Comparison of ENCODE assay signal across 24 cellular contexts in genomic region chr14:35909675-35910074, GRCh38.
A peak's percentile ranks its signal among the peaks of the same experiment; 100 is the strongest.
DNase-seq lines count a peak whose midpoint lies in the region; ATAC-seq, FAIRE-seq and TF ChIP-seq lines count a peak whose summit lies in the region.
"Had no signal": no experiment of that assay in that cellular context is flagged by ENCODE, and none has a peak within 500 bp of the region (broad histone marks: within the 10 kb centered on the region; RNA-seq: fewer than 3 reads in every experiment).

No MANE protein-coding gene starts in this region.

- 35% methylated on average over 4 of the region's 4 CpGs for WGBS in HepG2 (ENCODE audit: low lambda C conversion rate)
- WGBS in right lobe of liver (ENCODE audit: insufficient coverage, low coverage, low lambda C conversion rate, missing lambda C conversion rate), result 75% methylated on average over 4 of the region's 4 CpGs

- no peaks in the 10 kb centered on the region for H3K27me3 ChIP-seq in HepG2 (ENCODE audit: control insufficient read depth in 1 of 2, insufficient read depth in 2 of 2, low read length in 2 of 2)
- no peaks in the 10 kb centered on the region for H3K27me3 ChIP-seq in right lobe of liver
- H3K27me3 ChIP-seq: BLaER1 had no signal

- H2AFZ ChIP-seq in HepG2 (ENCODE audit: low read length), result no peak overlapping the region
- H2AFZ ChIP-seq: GM23338 had no signal

- DNase-seq in HepG2 (ENCODE audit: low spot score), result no peak
- no peak for DNase-seq in right lobe of liver
- DNase-seq in left kidney (ENCODE audit: low read depth, low spot score), result peak; percentile 13
- DNase-seq in neural crest cell (ENCODE audit: low read depth, low spot score), result no peak
- DNase-seq in MCF 10A (ENCODE audit: unreplicated experiment), result no peak
- DNase-seq in cerebellar nuclear complex (lab: John Stamatoyannopoulos, UW), result no peak
- DNase-seq in NCI-H1105 treated with DMSO at 0.1 percent for 48 hours (lab: John Stamatoyannopoulos, UW), result no peak
- DNase-seq in foreskin fibroblast, result no peak
- DNase-seq: Caco-2; CD4-positive, CD25-positive, alpha-beta regulatory T cell; CD8-positive, alpha-beta T cell; DMS153; EL; GDM1; HFFc6 had no signal

- peak overlapping the region; percentile 24 for H3K27ac Mint-ChIP-seq in neural crest cell (ENCODE audit: unreplicated experiment)
- no peak overlapping the region for H3K27ac Mint-ChIP-seq in MCF 10A (ENCODE audit: low read depth, unreplicated experiment)
- H3K27ac Mint-ChIP-seq: B cell; CD4-positive, CD25-positive, alpha-beta regulatory T cell; CD8-positive, alpha-beta T cell; GM23338; HFFc6 had no signal

- TF ChIP-seq RAD21 in HepG2 (CRISPR knock-in tag; IDR thresholded peaks at IDR 0.05), result no peak

- TF ChIP-seq EP300 in HepG2 (IDR thresholded peaks at IDR 0.05; ENCODE audit: low read depth in 2 of 2, low read length in 2 of 2), result no peak
- no peak for TF ChIP-seq EP300 in HepG2 (CRISPR knock-in tag; IDR thresholded peaks at IDR 0.05; ENCODE audit: borderline replicate concordance)

- TF ChIP-seq CTCF in HepG2 (CRISPR knock-in tag; IDR thresholded peaks at IDR 0.05), result no peak
- TF ChIP-seq CTCF in right lobe of liver (IDR thresholded peaks at IDR 0.05), result no peak
- TF ChIP-seq CTCF in neural crest cell (conservative IDR thresholded peaks at IDR 0.05), result no peak
- no peak for TF ChIP-seq CTCF in MCF 10A (IDR thresholded peaks at IDR 0.05; ENCODE audit: unreplicated experiment)
- no peak for TF ChIP-seq CTCF in foreskin fibroblast (IDR thresholded peaks at IDR 0.05; ENCODE audit: low read depth, low read length)

- POLR2A ChIA-PET in HepG2 (lab: Yijun Ruan, JAX), result no interaction called here
- POLR2A ChIA-PET in MCF 10A (lab: Yijun Ruan, JAX), result no interaction called here

- H3K36me3 ChIP-seq in HepG2 (replicated peaks in 1 of 2; ENCODE audit: control insufficient read depth in 1 of 2, insufficient read depth in 2 of 2, low read length in 2 of 2) (no peaks in the 10 kb centered on the region), right lobe of liver (no peaks in the 10 kb centered on the region)
- H3K36me3 ChIP-seq: BLaER1, HAP-1 had no signal

- H3K4me1 ChIP-seq in HepG2 (ENCODE audit: insufficient read depth, low read length) (no peaks in the 10 kb centered on the region), right lobe of liver (no peaks in the 10 kb centered on the region)
- H3K4me1 ChIP-seq: Caco-2, HAP-1 had no signal

- TF ChIP-seq POLR2A in HepG2 (IDR thresholded peaks at IDR 0.05; ENCODE audit: insufficient read depth in 1 of 2, low read depth in 2 of 2, low read length in 2 of 2), result no peak
- TF ChIP-seq POLR2A in right lobe of liver (IDR thresholded peaks at IDR 0.05), result no peak

- intact Hi-C loops in HepG2 (cut with micrococcal nuclease; ENCODE audit: unreplicated experiment) (no loop called here), right lobe of liver (cut with DNase I) (no loop called here), MCF 10A (cut with micrococcal nuclease) (no loop called here)

- H3K4me1 Mint-ChIP-seq in neural crest cell, result no peaks in the 10 kb centered on the region
- no peaks in the 10 kb centered on the region for H3K4me1 Mint-ChIP-seq in MCF 10A (ENCODE audit: insufficient read depth, unreplicated experiment)
- H3K4me1 Mint-ChIP-seq: B cell; CD4-positive, CD25-positive, alpha-beta regulatory T cell; GM23338 had no signal

- in situ Hi-C loops in HepG2 (cut with HindIII; ENCODE audit: extremely low pct_ligation_motif_present, low pct_unique_long_range_greater_than_20kb), result no loop called here

- BruUV-seq in HepG2 (replicated peaks; lab: Mats Ljungman, UMichigan) (no TSS peak), MCF 10A (replicated peaks; lab: Mats Ljungman, UMichigan) (no TSS peak)

- no peaks in the 10 kb centered on the region for H3K79me2 ChIP-seq in HepG2 (ENCODE audit: insufficient read depth, low read length)

- no peaks in the 10 kb centered on the region for H3K9me3 Mint-ChIP-seq in neural crest cell
- H3K9me3 Mint-ChIP-seq in MCF 10A (ENCODE audit: unreplicated experiment), result no peaks in the 10 kb centered on the region
- H3K9me3 Mint-ChIP-seq: CD8-positive, alpha-beta T cell; GM23338; HFFc6 had no signal

- FAIRE-seq in HepG2 (lab: Jason Lieb, UNC), result no peak
- FAIRE-seq: A204.1, GM12878, H54 had no signal

- no peak overlapping the region for H3K4me3 Mint-ChIP-seq in neural crest cell
- H3K4me3 Mint-ChIP-seq in MCF 10A (ENCODE audit: unreplicated experiment), result no peak overlapping the region
- H3K4me3 Mint-ChIP-seq: B cell; CD4-positive, CD25-positive, alpha-beta regulatory T cell; CD8-positive, alpha-beta T cell; GM23338; HFFc6 had no signal

- no peaks in the 10 kb centered on the region for H3K9me3 ChIP-seq in HepG2 (ENCODE audit: low read length)
- no peaks in the 10 kb centered on the region for H3K9me3 ChIP-seq in right lobe of liver
- H3K9me3 ChIP-seq: BLaER1, Caco-2, HAP-1 had no signal

- CTCF ChIA-PET in HepG2 (lab: Yijun Ruan, JAX; ENCODE audit: low intra/inter-chr PET ratio, low total read pairs) (no interaction called here), MCF 10A (lab: Yijun Ruan, JAX) (no interaction called here)

- H3K36me3 Mint-ChIP-seq in neural crest cell (ENCODE audit: low read depth), result no peaks in the 10 kb centered on the region
- no peaks in the 10 kb centered on the region for H3K36me3 Mint-ChIP-seq in MCF 10A (ENCODE audit: insufficient read depth, unreplicated experiment)
- H3K36me3 Mint-ChIP-seq: CD4-positive, CD25-positive, alpha-beta regulatory T cell; CD8-positive, alpha-beta T cell had no signal

- no peaks in the 10 kb centered on the region for H4K20me1 ChIP-seq in HepG2 (ENCODE audit: insufficient read depth, low read length)
- H4K20me1 ChIP-seq: BLaER1 had no signal

- H3K27ac ChIP-seq in HepG2 (ENCODE audit: extremely low read length, insufficient read depth, low read length) (no peak overlapping the region), right lobe of liver (no peak overlapping the region)
- H3K27ac ChIP-seq: 22Rv1, BLaER1, C4-2B had no signal

- H3K27me3 Mint-ChIP-seq in neural crest cell (ENCODE audit: low read depth) (no peaks in the 10 kb centered on the region), MCF 10A (ENCODE audit: insufficient read depth, unreplicated experiment) (no peaks in the 10 kb centered on the region)

- H3K4me2 ChIP-seq in HepG2 (ENCODE audit: low read depth, low read length), result no peak overlapping the region
- H3K4me2 ChIP-seq: GM23338 had no signal

- H3K9ac ChIP-seq in HepG2 (ENCODE audit: insufficient read depth, low read depth, low read length), result no peak overlapping the region
- H3K9ac ChIP-seq: BLaER1 had no signal

- H3K4me3 ChIP-seq in HepG2 (replicated peaks in 1 of 3; ENCODE audit: insufficient read depth in 1 of 3, low read depth in 2 of 3, low read length in 3 of 3), result no peak overlapping the region
- H3K4me3 ChIP-seq in right lobe of liver, result no peak overlapping the region
- no peak overlapping the region for H3K4me3 ChIP-seq in foreskin fibroblast (ENCODE audit: low read depth in 1 of 2, low read length in 2 of 2)
- H3K4me3 ChIP-seq: BLaER1, GM12878, GM23338, HAP-1 had no signal

- ATAC-seq in HepG2, result peak; percentile 82
- ATAC-seq in right lobe of liver, result no peak
- ATAC-seq: CD8-positive, alpha-beta T cell; GM12878; GM23338 had no signal

TF ChIP-seq in HepG2, 621 proteins besides CTCF, POLR2A, EP300 and RAD21:
- TF ChIP-seq TFAP4 (IDR thresholded peaks at IDR 0.05; ENCODE audit: borderline replicate concordance, low read depth) (no peak), PATZ1 (CRISPR knock-in tag; IDR thresholded peaks at IDR 0.05) (no peak), ZNF713 (CRISPR knock-in tag; IDR thresholded peaks at IDR 0.05) (no peak), ZNF597 (CRISPR knock-in tag; IDR thresholded peaks at IDR 0.05) (no peak), RBFOX2 (IDR thresholded peaks at IDR 0.05; ENCODE audit: low read depth, low read length) (no peak), NR0B2 (CRISPR knock-in tag; IDR thresholded peaks at IDR 0.05) (no peak), NR2F1 (CRISPR knock-in tag; IDR thresholded peaks at IDR 0.05) (no peak)
